Comparison of ENCODE assay signal across 1 cellular context in genomic region chr12:56116267-56117081, GRCh38.
TF ChIP-seq lines count a peak whose summit lies in the region.

Gene RPL41, plus strand, starts transcription at chr12:56116633.

TF ChIP-seq in SK-N-SH, 30 proteins besides CTCF, POLR2A, EP300 and RAD21 (continued from another document):
- TF ChIP-seq REST (IDR thresholded peaks at IDR 0.05; ENCODE audit: low read depth, low read length) (peak; percentile 74), USF2 (IDR thresholded peaks at IDR 0.05; ENCODE audit: borderline replicate concordance, low read depth, low read length) (no peak), GATA2 (CRISPR knock-in tag; IDR thresholded peaks at IDR 0.05) (no peak), USF1 (IDR thresholded peaks at IDR 0.05; ENCODE audit: borderline replicate concordance, low read depth) (no peak), TCF12 (IDR thresholded peaks at IDR 0.05) (no peak; the same call in 1 of the 2 replicates), EZH2phosphoT487 (IDR thresholded peaks at IDR 0.05; ENCODE audit: borderline replicate concordance, low read depth) (no peak), JUND (IDR thresholded peaks at IDR 0.05) (no peak), MEF2A (IDR thresholded peaks at IDR 0.05; ENCODE audit: borderline replicate concordance, low read depth) (no peak), NFIC (IDR thresholded peaks at IDR 0.05; ENCODE audit: borderline replicate concordance) (no peak), RFX5 (IDR thresholded peaks at IDR 0.05; ENCODE audit: low read length) (no peak; the same call in 1 of the 2 replicates), FOXM1 (IDR thresholded peaks at IDR 0.05; ENCODE audit: low read depth) (no peak), TEAD4 (IDR thresholded peaks at IDR 0.05; ENCODE audit: borderline replicate concordance, insufficient read depth) (no peak), TAF1 (IDR thresholded peaks at IDR 0.05; ENCODE audit: borderline replicate concordance, low read depth, low read length) (peak; percentile 98), GABPA (IDR thresholded peaks at IDR 0.05; ENCODE audit: low read depth) (peak; percentile 86), SMC3 (IDR thresholded peaks at IDR 0.05; ENCODE audit: low read depth, low read length) (no peak), POLR2AphosphoS5 (IDR thresholded peaks at IDR 0.05; ENCODE audit: low read depth, low read length) (peak; percentile 100), MXI1 (IDR thresholded peaks at IDR 0.05; ENCODE audit: low read depth, low read length) (peak; percentile 82; the same call in 1 of the 2 replicates), ELF1 (IDR thresholded peaks at IDR 0.05) (peak; percentile 59), YY1 (IDR thresholded peaks at IDR 0.05; ENCODE audit: low read depth) (peak; percentile 91), RXRA (IDR thresholded peaks at IDR 0.05; ENCODE audit: borderline replicate concordance, low read depth) (no peak), FOSL2 (IDR thresholded peaks at IDR 0.05; ENCODE audit: borderline replicate concordance, low read depth) (no peak), FOXJ3 (CRISPR knock-in tag; IDR thresholded peaks at IDR 0.05) (no peak)
- TF ChIP-seq, protein P1, sequence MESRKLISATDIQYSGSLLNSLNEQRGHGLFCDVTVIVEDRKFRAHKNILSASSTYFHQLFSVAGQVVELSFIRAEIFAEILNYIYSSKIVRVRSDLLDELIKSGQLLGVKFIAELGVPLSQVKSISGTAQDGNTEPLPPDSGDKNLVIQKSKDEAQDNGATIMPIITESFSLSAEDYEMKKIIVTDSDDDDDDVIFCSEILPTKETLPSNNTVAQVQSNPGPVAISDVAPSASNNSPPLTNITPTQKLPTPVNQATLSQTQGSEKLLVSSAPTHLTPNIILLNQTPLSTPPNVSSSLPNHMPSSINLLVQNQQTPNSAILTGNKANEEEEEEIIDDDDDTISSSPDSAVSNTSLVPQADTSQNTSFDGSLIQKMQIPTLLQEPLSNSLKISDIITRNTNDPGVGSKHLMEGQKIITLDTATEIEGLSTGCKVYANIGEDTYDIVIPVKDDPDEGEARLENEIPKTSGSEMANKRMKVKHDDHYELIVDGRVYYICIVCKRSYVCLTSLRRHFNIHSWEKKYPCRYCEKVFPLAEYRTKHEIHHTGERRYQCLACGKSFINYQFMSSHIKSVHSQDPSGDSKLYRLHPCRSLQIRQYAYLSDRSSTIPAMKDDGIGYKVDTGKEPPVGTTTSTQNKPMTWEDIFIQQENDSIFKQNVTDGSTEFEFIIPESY (IDR thresholded peaks at IDR 0.05; ENCODE audit: borderline replicate concordance, low read depth) = no peak
